ENCODE assay signal across 15 cellular contexts in the genomic region with DNA sequence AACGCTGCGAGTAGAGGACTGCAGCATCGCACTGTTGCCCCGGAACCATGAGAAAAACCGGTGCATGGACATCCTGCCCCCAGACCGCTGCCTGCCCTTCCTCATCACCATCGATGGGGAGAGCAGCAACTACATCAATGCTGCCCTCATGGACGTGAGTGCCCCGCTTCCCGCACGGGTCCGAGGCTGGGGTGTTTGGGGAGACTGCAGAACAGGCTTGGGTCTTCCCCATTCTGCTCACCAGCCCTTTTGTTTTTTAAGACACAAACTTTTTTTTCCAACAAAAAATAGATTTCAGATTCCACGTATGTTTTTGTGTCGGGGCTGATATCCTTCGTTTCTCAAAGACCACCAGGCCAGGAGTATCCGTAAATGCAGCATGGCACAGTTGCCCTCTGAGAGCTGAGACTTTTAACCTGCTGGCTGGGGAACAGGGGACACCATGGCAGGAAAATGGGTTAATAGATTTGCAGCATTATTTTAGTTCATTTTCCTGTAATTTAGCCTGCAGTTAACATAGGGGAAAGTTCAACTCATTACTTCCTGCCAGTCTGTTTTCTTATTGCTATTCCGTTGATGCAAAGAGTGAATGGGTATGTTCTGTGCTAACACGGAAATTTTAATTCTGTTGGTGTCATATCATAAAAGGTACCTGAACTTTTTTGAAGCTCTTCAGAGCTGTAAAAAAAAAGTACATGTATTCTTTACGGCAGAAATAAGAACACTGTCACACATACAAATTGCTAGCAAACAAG.
A peak's percentile ranks its signal among the peaks of the same experiment; 100 is the strongest.
DNase-seq lines count a peak whose midpoint lies in the region; ATAC-seq and TF ChIP-seq lines count a peak whose summit lies in the region.
"Had no signal": no experiment of that assay in that cellular context is flagged by ENCODE, and none has a peak within 500 bp of the region (broad histone marks: within the 10 kb centered on the region; RNA-seq: fewer than 3 reads in every experiment).

No MANE protein-coding gene starts in this region.

- H3K4me1 ChIP-seq in neuronal stem cell (ENCODE audit: control insufficient read depth in 2 of 2, insufficient read depth in 1 of 2, low read depth in 1 of 2, low read length in 2 of 2) (peaks cover 0 to 3% of the 10 kb centered on the region in 2 donors), heart right ventricle (no peaks in the 10 kb centered on the region)

- no peak for ATAC-seq in heart right ventricle

- no peak overlapping the region for H3K4ac ChIP-seq in neuronal stem cell (ENCODE audit: low read length)

- no peak overlapping the region for H2BK15ac ChIP-seq in neuronal stem cell (ENCODE audit: low read length)

- peak overlapping the region; percentile 0 for H2AK5ac ChIP-seq in neuronal stem cell (ENCODE audit: low read depth, low read length)

- no peak for TF ChIP-seq CTCF in heart right ventricle (IDR thresholded peaks at IDR 0.05)

- no peak overlapping the region for H2BK12ac ChIP-seq in neuronal stem cell (ENCODE audit: low read length)

- no peak overlapping the region for H3K4me2 ChIP-seq in neuronal stem cell (ENCODE audit: insufficient read depth, low read length, poor library complexity, severe bottlenecking)

- no peak overlapping the region for H3K14ac ChIP-seq in neuronal stem cell (ENCODE audit: low read length)

- no CpG with 5 or more reads among the region's 19 CpGs for WGBS in neuronal stem cell (ENCODE audit: extremely low coverage in 2 of 2, insufficient read length in 2 of 2, insufficient replicate concordance in 1 of 2), 2 donors
- 92% methylated on average over 19 of the region's 19 CpGs for WGBS in heart right ventricle, 2 donors

- H3K4me3 ChIP-seq in neuronal stem cell (ENCODE audit: low read length in 2 of 2) (no peak overlapping the region), heart right ventricle (no peak overlapping the region)

- H2BK120ac ChIP-seq in neuronal stem cell (ENCODE audit: low read depth, low read length): no peak overlapping the region

- H3K9me3 ChIP-seq in neuronal stem cell (replicated peaks in 1 of 2; ENCODE audit: control insufficient read depth in 2 of 2, insufficient read depth in 1 of 2, low read depth in 1 of 2, low read length in 2 of 2): no peaks in the 10 kb centered on the region
- H3K9me3 ChIP-seq in heart right ventricle: no peaks in the 10 kb centered on the region

- H3K27me3 ChIP-seq in neuronal stem cell (ENCODE audit: control insufficient read depth in 3 of 3, insufficient read depth in 3 of 3, low read depth in 1 of 3, low read length in 3 of 3): no peaks in the 10 kb centered on the region
- no peaks in the 10 kb centered on the region for H3K27me3 ChIP-seq in heart right ventricle

- H3K36me3 ChIP-seq in neuronal stem cell (replicated peaks in 1 of 2; ENCODE audit: control insufficient read depth in 2 of 2, insufficient read depth in 2 of 2, low read length in 2 of 2) (peaks cover 0 to 8% of the 10 kb centered on the region in 2 donors), heart right ventricle (peaks cover 0 to 97% (median 36%) of the 10 kb centered on the region in 9 donors)

- no peaks in the 10 kb centered on the region for H3K79me1 ChIP-seq in neuronal stem cell (ENCODE audit: low read depth, low read length)

- H2AFZ ChIP-seq in neuronal stem cell (ENCODE audit: low read length): no peak overlapping the region

- H3K18ac ChIP-seq in neuronal stem cell (ENCODE audit: low read length): no peak overlapping the region

- no peak overlapping the region for H2BK5ac ChIP-seq in neuronal stem cell (ENCODE audit: low read length)

- DNase-seq in dermis blood vessel endothelial cell (peak; percentile 26), islet precursor cell (peak; percentile 17), neuronal stem cell (ENCODE audit: low spot score) (no peak), heart right ventricle (no peak), activated T-cell treated with anti-CD3 and anti-CD28 coated beads for 4 hours (no peak)
- no peak for DNase-seq in activated CD8-positive, alpha-beta memory T cell treated with anti-CD3 and anti-CD28 coated beads for 24 hours
- DNase-seq: C1 segment of cervical spinal cord; Calu3; CD4-positive, alpha-beta memory T cell; COR-L47; DMS153; DND-41; GOT3; H7; HCEC 1CT had no signal

- H3K27ac ChIP-seq in neuronal stem cell (replicated peaks; ENCODE audit: low read length) (no peak overlapping the region), heart right ventricle (no peak overlapping the region)

- no peak overlapping the region for H3K23ac ChIP-seq in neuronal stem cell (ENCODE audit: low read depth, low read length, poor library complexity)

- H4K91ac ChIP-seq in neuronal stem cell (ENCODE audit: low read depth, low read length, poor library complexity): no peak overlapping the region

- intact Hi-C loops in heart right ventricle (cut with DNase I): no loop called here

- no peak overlapping the region for H4K8ac ChIP-seq in neuronal stem cell (ENCODE audit: low read depth, low read length)

- H3K9ac ChIP-seq in neuronal stem cell (ENCODE audit: low read depth, low read length, poor library complexity): no peak overlapping the region

Comparison
In these comparisons a context has a peak if more than half of its experiments do, and no peak if none do; other contexts are left out.
1. DNase-seq: peak in dermis blood vessel endothelial cell (single experiment) and islet precursor cell (single experiment); none in neuronal stem cell (single experiment), heart right ventricle (0 of 2), activated CD8-positive, alpha-beta memory T cell treated with anti-CD3 and anti-CD28 coated beads for 24 hours (single experiment) and activated T-cell treated with anti-CD3 and anti-CD28 coated beads for 4 hours (single experiment).